In the genomic region with DNA sequence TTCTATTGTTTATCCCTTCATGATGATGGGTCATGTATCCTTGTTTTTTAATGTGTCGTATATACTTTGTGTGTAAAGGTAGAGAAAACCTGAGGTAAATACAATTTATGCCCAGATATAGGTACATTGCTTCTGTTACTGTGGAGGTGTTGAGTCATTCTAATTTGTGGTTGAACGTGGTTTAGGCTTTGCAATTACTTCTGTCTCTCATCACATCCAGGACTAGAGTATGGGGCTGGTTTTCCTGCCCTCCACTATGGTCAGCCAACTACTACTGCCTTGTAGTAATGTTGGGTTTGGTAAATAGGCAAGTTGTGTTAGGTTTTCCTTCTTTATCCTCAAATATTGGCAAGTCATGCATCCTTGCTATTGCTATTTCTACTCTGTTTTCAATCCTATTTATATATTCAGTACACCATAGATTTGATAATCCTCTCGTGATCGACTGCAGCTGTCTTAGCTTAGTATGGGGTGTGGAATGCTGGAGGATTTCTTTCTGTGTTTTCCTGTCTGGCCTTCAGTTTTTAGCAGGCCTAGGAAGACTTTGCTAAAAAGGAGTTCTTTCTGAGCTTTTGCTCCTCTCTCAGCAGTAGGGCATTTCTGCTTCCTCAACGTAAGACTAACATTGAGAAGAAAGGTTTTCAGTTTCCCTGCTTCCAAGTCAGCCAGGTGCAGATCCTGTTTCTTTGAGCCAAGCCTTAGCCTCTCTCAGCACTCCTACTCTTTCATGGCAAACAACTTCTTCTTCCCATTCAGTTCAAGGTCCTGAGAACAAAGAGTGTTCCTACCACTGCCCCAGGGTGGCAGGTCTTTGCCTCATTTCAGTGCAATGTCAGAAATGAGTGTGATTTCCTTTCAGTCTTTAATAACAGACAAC, we compare ENCODE assay signal across 24 cellular contexts.
DNase-seq lines count a peak whose midpoint lies in the region; ATAC-seq, FAIRE-seq and TF ChIP-seq lines count a peak whose summit lies in the region.
"Had no signal": no experiment of that assay in that cellular context is flagged by ENCODE, and none has a peak within 500 bp of the region (broad histone marks: within the 10 kb centered on the region; RNA-seq: fewer than 3 reads in every experiment).

No MANE protein-coding gene starts in this region.

- H2BK5ac ChIP-seq in H9 (ENCODE audit: insufficient read length, low read length): no peak overlapping the region

- peaks cover 0 to 3% of the 10 kb centered on the region in 2 experiments; a peak in 1 of 5 replicates for H3K9me3 Mint-ChIP-seq in H9
- H3K9me3 Mint-ChIP-seq: nephron progenitor cell had no signal

- TF ChIP-seq CTCF in A549 (IDR thresholded peaks at IDR 0.05) (no peak), H9 (conservative IDR thresholded peaks at IDR 0.05) (no peak), GM12878 (IDR thresholded peaks at IDR 0.05 in 2 of 3, conservative IDR thresholded peaks at IDR 0.05 in 1 of 3; ENCODE audit: control insufficient read depth in 2 of 3, extremely low read depth in 1 of 3, insufficient read depth in 1 of 3, low read depth in 3 of 3, low read length in 3 of 3) (no peak), kidney (IDR thresholded peaks at IDR 0.05; ENCODE audit: borderline replicate concordance, extremely low read depth, insufficient read depth) (no peak), transverse colon (IDR thresholded peaks at IDR 0.05) (no peak)

- no peak overlapping the region for H3K4me2 ChIP-seq in A549
- no peak overlapping the region for H3K4me2 ChIP-seq in H9 (ENCODE audit: insufficient read depth, insufficient read length, low read length)
- H3K4me2 ChIP-seq in GM12878 (ENCODE audit: control insufficient read depth, insufficient read depth): no peak overlapping the region

- no peak overlapping the region for H2BK120ac ChIP-seq in H9 (ENCODE audit: low read depth, low read length, poor library complexity, severe bottlenecking)

- H3K18ac ChIP-seq in H9 (ENCODE audit: insufficient read length, low read depth, low read length): no peak overlapping the region

- H4K20me1 ChIP-seq in H9 (ENCODE audit: control insufficient read depth, insufficient read depth, insufficient read length) (no peaks in the 10 kb centered on the region), GM12878 (ENCODE audit: control insufficient read depth, insufficient read depth) (no peaks in the 10 kb centered on the region)

- no peak overlapping the region for H3K23ac ChIP-seq in H9 (ENCODE audit: insufficient read length, low read depth, low read length)

- H2BK20ac ChIP-seq in H9 (ENCODE audit: low read depth, low read length, poor library complexity, severe bottlenecking): no peak overlapping the region

- WGBS in A549 (ENCODE audit: missing lambda C conversion rate): 25% methylated on average over 5 of the region's 5 CpGs
- WGBS in H9 (ENCODE audit: extremely low coverage, insufficient read length, low lambda C conversion rate): no CpG with 5 or more reads among the region's 5 CpGs
- 22% methylated on average over 5 of the region's 5 CpGs for WGBS in GM12878 (ENCODE audit: insufficient coverage, insufficient replicate concordance, low lambda C conversion rate, missing lambda C conversion rate)
- WGBS in transverse colon (ENCODE audit: low coverage in 1 of 2), 2 donors: 70% methylated on average over 5 of the region's 5 CpGs

- H3K4me1 ChIP-seq in A549: no peaks in the 10 kb centered on the region
- H3K4me1 ChIP-seq in H9 (ENCODE audit: insufficient read depth, low read length): no peaks in the 10 kb centered on the region
- no peaks in the 10 kb centered on the region for H3K4me1 ChIP-seq in GM12878 (ENCODE audit: control insufficient read depth, insufficient read depth, low read length)
- no peaks in the 10 kb centered on the region for H3K4me1 ChIP-seq in kidney (ENCODE audit: control insufficient read depth in 1 of 2, insufficient read depth in 1 of 2, low read depth in 1 of 2, low read length in 2 of 2)
- H3K4me1 ChIP-seq in transverse colon: no peaks in the 10 kb centered on the region
- H3K4me1 ChIP-seq: thyroid gland had no signal

- TF ChIP-seq EP300 in A549 (IDR thresholded peaks at IDR 0.05): no peak
- TF ChIP-seq EP300 in GM12878 (IDR thresholded peaks at IDR 0.05; ENCODE audit: borderline replicate concordance in 1 of 2, control insufficient read depth in 1 of 2, low read depth in 2 of 2, low read length in 2 of 2): no peak
- no peak for TF ChIP-seq EP300 in transverse colon (IDR thresholded peaks at IDR 0.05; ENCODE audit: low read depth)

- H3K9ac ChIP-seq in H9 (ENCODE audit: extremely low read depth, insufficient read length, low read length): no peak overlapping the region
- H3K9ac ChIP-seq in GM12878 (ENCODE audit: control insufficient read depth, insufficient read depth, low read length): no peak overlapping the region
- no peak overlapping the region for H3K9ac ChIP-seq in kidney (ENCODE audit: low read length in 2 of 2)

- no peak overlapping the region for H4K8ac ChIP-seq in H9 (replicated peaks; ENCODE audit: insufficient read length, low read depth, low read length)

- H3K36me3 ChIP-seq in GM12878 (ENCODE audit: control insufficient read depth in 2 of 2, insufficient read depth in 2 of 2, low read length in 1 of 2) (no peaks in the 10 kb centered on the region), kidney (ENCODE audit: control insufficient read depth in 1 of 2, insufficient read depth in 2 of 2, low read length in 2 of 2) (no peaks in the 10 kb centered on the region), transverse colon (no peaks in the 10 kb centered on the region)
- H3K36me3 ChIP-seq: thyroid gland had no signal

- H2BK12ac ChIP-seq in H9 (ENCODE audit: insufficient read length, low read depth, low read length): no peak overlapping the region

- H4K5ac ChIP-seq in H9 (ENCODE audit: insufficient read length, low read depth, low read length): no peak overlapping the region

- H3K4me3 ChIP-seq in A549 (no peak overlapping the region), GM12878 (no peak overlapping the region), kidney (ENCODE audit: low read length in 2 of 2) (no peak overlapping the region), transverse colon (no peak overlapping the region)
- H3K4me3 ChIP-seq: skin epidermis, thyroid gland had no signal

- no peaks in the 10 kb centered on the region for H3K36me3 Mint-ChIP-seq in H9 (ENCODE audit: insufficient read depth in 1 of 3, low read depth in 3 of 3)

- no peak overlapping the region for H3K56ac ChIP-seq in H9 (ENCODE audit: insufficient read length, low read depth, low read length)

- no peaks in the 10 kb centered on the region for H3K27me3 Mint-ChIP-seq in H9 (ENCODE audit: low read depth)
- H3K27me3 Mint-ChIP-seq: dendritic cell treated with granulocyte-macrophage colony-stimulating factor and Interleukin-4, amounts not matched to agents 40 ng/mL and 50 ng/mL, for 4 days; progenitor cell of endocrine pancreas had no signal

- TF ChIP-seq POLR2A in A549 (IDR thresholded peaks at IDR 0.05; ENCODE audit: low read length): no peak
- TF ChIP-seq POLR2A in GM12878 (IDR thresholded peaks at IDR 0.05; ENCODE audit: low read depth, low read length): no peak
- no peak for TF ChIP-seq POLR2A in transverse colon (IDR thresholded peaks at IDR 0.05)

- H3K4me3 Mint-ChIP-seq in H9: no peak overlapping the region
- H3K4me3 Mint-ChIP-seq: activated T-cell treated with anti-CD3 and anti-CD28 coated beads, Interleukin-2, amount 50 U/mL, for 4 hours; dendritic cell treated with granulocyte-macrophage colony-stimulating factor and Interleukin-4, amounts not matched to agents 40 ng/mL and 50 ng/mL, for 4 days; nephron progenitor cell had no signal

- ATAC-seq in A549 (no peak), GM12878 (peak; percentile 67)
- no peak for ATAC-seq in activated CD4-positive, CD25-positive, alpha-beta regulatory T cell treated with anti-CD3 and anti-CD28 coated beads, Interleukin-2, amount 50 U/mL, for 24 hours
- ATAC-seq: activated T-cell treated with anti-CD3 and anti-CD28 coated beads, Interleukin-2, amount 50 U/mL, for 4 hours had no signal

- peak overlapping the region in 1 of 3 experiments; percentile 34; a peak in 2 of 7 replicates for H3K27ac Mint-ChIP-seq in H9
- H3K27ac Mint-ChIP-seq: dendritic cell treated with granulocyte-macrophage colony-stimulating factor and Interleukin-4, amounts not matched to agents 40 ng/mL and 50 ng/mL, for 4 days; nephron progenitor cell; progenitor cell of endocrine pancreas had no signal

- H2AFZ ChIP-seq in H9 (ENCODE audit: low read length) (peak overlapping the region; percentile 33), GM12878 (ENCODE audit: control insufficient read depth, low read depth, low read length) (no peak overlapping the region)

- TF ChIP-seq RAD21 in A549 (conservative IDR thresholded peaks at IDR 0.05 in 1 of 2, IDR thresholded peaks at IDR 0.05 in 1 of 2): no peak
- TF ChIP-seq RAD21 in GM12878 (IDR thresholded peaks at IDR 0.05; ENCODE audit: insufficient read depth, low read depth, low read length): no peak

- CTCF ChIA-PET in A549 (lab: Yijun Ruan, JAX) (no interaction called here), GM12878 (lab: Yijun Ruan, JAX) (interaction anchor here (0.6 kb wide), 1 partner anchor 27 kb away, joined by 3 read pairs; no protein-coding TSS in a partner anchor)

- no peaks in the 10 kb centered on the region for H3K9me3 ChIP-seq in A549
- H3K9me3 ChIP-seq in H9 (ENCODE audit: control insufficient read depth, low read depth, low read length): no peaks in the 10 kb centered on the region
- H3K9me3 ChIP-seq in GM12878 (replicated peaks; ENCODE audit: control insufficient read depth, insufficient read depth, low read length): no peaks in the 10 kb centered on the region
- no peaks in the 10 kb centered on the region for H3K9me3 ChIP-seq in kidney (ENCODE audit: control insufficient read depth in 1 of 2, low read length in 2 of 2)
- H3K9me3 ChIP-seq in transverse colon: peaks cover 0 to 3% of the 10 kb centered on the region in 2 donors
- H3K9me3 ChIP-seq: thyroid gland had no signal

- no peak for DNase-seq in A549 (ENCODE audit: low read depth in 1 of 2, low spot score in 1 of 2)
- DNase-seq in H9: no peak
- no peak for DNase-seq in GM12878 (ENCODE audit: low read depth, low spot score)
- DNase-seq in medulla oblongata (ENCODE audit: extremely low spot score): peak; percentile 7
- DNase-seq in KG1 (lab: John Stamatoyannopoulos, UW): no peak
- no peak for DNase-seq in kidney
- no peak for DNase-seq in transverse colon
- DNase-seq: activated naive CD4-positive, alpha-beta T cell treated with Interleukin-2 at 50 U/mL for 16 hours; activated T-cell treated with anti-CD3 and anti-CD28 coated beads, Interleukin-2, amount 50 U/mL, for 4 hours; amniotic stem cell; DND-41; NCI-H1092 treated with DMSO at 0.1 percent for 48 hours; NCI-H2029 treated with DMSO at 0.1 percent for 48 hours; NCI-H446 treated with DMSO at 0.1 percent for 48 hours; nephron progenitor cell; SHP77 treated with DMSO at 0.1 percent for 48 hours; stimulated activated naive CD4-positive, alpha-beta T cell treated with Interleukin-2 at 50 U/mL for 16 hours; SW 1271; thyroid gland had no signal

- H3T11ph ChIP-seq in H9 (ENCODE audit: low read length): no peak overlapping the region

- H3K27ac ChIP-seq in A549 (no peak overlapping the region), H9 (ENCODE audit: insufficient read length, low read depth, low read length) (no peak overlapping the region), GM12878 (ENCODE audit: control insufficient read depth, insufficient read depth) (no peak overlapping the region), kidney (ENCODE audit: low read depth in 2 of 2, low read length in 2 of 2) (no peak overlapping the region), transverse colon (no peak overlapping the region)
- H3K27ac ChIP-seq: skin epidermis, thyroid gland had no signal

- no peak overlapping the region for H2AK5ac ChIP-seq in H9 (ENCODE audit: insufficient read length, low read length)

- no peak overlapping the region for H3K14ac ChIP-seq in H9 (ENCODE audit: insufficient read depth, low read length)

- in situ Hi-C loops in GM12878 (cut with MboI): no loop called here
- in situ Hi-C loops in transverse colon (cut with MboI; ENCODE audit: low pct_ligation_motif_present in 1 of 4, low pct_unique_long_range_greater_than_20kb in 1 of 4, low sequenced_read_pairs in 3 of 4): no loop called here

- FAIRE-seq in A549 (lab: Jason Lieb, UNC): peak; percentile 39
- FAIRE-seq in GM12878 (lab: Jason Lieb, UNC): peak; percentile 71
- FAIRE-seq in kidney (lab: Jason Lieb, UNC): no peak
- FAIRE-seq: bronchial epithelial cell had no signal

- RAD21 ChIA-PET in GM12878 (lab: Charles Lee; ENCODE audit: unreplicated experiment): no interaction called here

- SMC1A ChIA-PET in GM12878 (lab: Charles Lee; ENCODE audit: uncharacterized antibody, unreplicated experiment): no interaction called here

- POLR2A ChIA-PET in A549 (lab: Yijun Ruan, JAX): no interaction called here
- POLR2A ChIA-PET in GM12878 (lab: Charles Lee): no interaction called here

- no peak overlapping the region for H4K91ac ChIP-seq in H9 (ENCODE audit: insufficient read length, low read depth, low read length)

- H3K27me3 ChIP-seq in H9 (ENCODE audit: insufficient read depth, low read length) (no peaks in the 10 kb centered on the region), GM12878 (replicated peaks in 1 of 2; ENCODE audit: control insufficient read depth in 2 of 2, insufficient read depth in 2 of 2, low read length in 1 of 2) (no peaks in the 10 kb centered on the region), transverse colon (no peaks in the 10 kb centered on the region)
- H3K27me3 ChIP-seq: thyroid gland had no signal

- intact Hi-C loops in GM12878 (cut with micrococcal nuclease; ENCODE audit: unreplicated experiment): no loop called here
- intact Hi-C loops in kidney (cut with DNase I): no loop called here
- intact Hi-C loops in transverse colon (cut with DNase I; ENCODE audit: low total_unique reads): no loop called here

- no peak overlapping the region for H2BK15ac ChIP-seq in H9 (ENCODE audit: low read depth, low read length)

- no peaks in the 10 kb centered on the region for H3K23me2 ChIP-seq in H9 (ENCODE audit: insufficient read length, low read depth, low read length, poor library complexity, severe bottlenecking)

- no peaks in the 10 kb centered on the region for H3K79me1 ChIP-seq in H9 (ENCODE audit: insufficient read depth, low read depth, low read length, poor library complexity, severe bottlenecking)

- no TSS peak for BruUV-seq in GM12878 (replicated peaks; lab: Mats Ljungman, UMichigan)

- H3K79me2 ChIP-seq in H9 (ENCODE audit: insufficient read depth, low read length): no peaks in the 10 kb centered on the region
- no peaks in the 10 kb centered on the region for H3K79me2 ChIP-seq in GM12878 (ENCODE audit: control insufficient read depth, insufficient read depth, low read length)

- H3K4me1 Mint-ChIP-seq in H9: no peaks in the 10 kb centered on the region
- H3K4me1 Mint-ChIP-seq: nephron progenitor cell had no signal

- H3K4ac ChIP-seq in H9 (ENCODE audit: low read depth, low read length): no peak overlapping the region
